8 cellular contexts compared by ENCODE assay signal in genomic region chr16:67483150-67483549, GRCh38. TPM values are rescaled to one million over a fixed set of nuclear protein-coding genes. Genes with fewer than 3 reads are reported as not detected.
A peak's percentile ranks its signal among the peaks of the same experiment; 100 is the strongest.
DNase-seq lines count a peak whose midpoint lies in the region; TF ChIP-seq lines count a peak whose summit lies in the region.

Gene AGRP, minus strand, starts transcription at chr16:67483547. Its CDS starts 149 bp downstream, at chr16:67483398.

- peaks cover 0 to 3% (median 0%) of the 10 kb centered on the region in 7 donors for H3K9me3 Mint-ChIP-seq in CD14-positive monocyte
- no peaks in the 10 kb centered on the region for H3K9me3 Mint-ChIP-seq in dendritic cell treated with granulocyte-macrophage colony-stimulating factor and Interleukin-4, amounts not matched to agents 40 ng/mL and 50 ng/mL, for 4 days

- peak within 1 kb of the TSS; percentile 97 for H3K9ac ChIP-seq in Loucy (ENCODE audit: low read depth, low read length, poor library complexity, severe bottlenecking)

- H3K4me1 ChIP-seq in Loucy (ENCODE audit: insufficient read depth, low read length, poor library complexity, severe bottlenecking) (peaks cover 22% of the 10 kb centered on the region), neuron (ENCODE audit: insufficient read depth, low read length) (peaks cover 18% of the 10 kb centered on the region)

- peaks cover 0 to 1% (median 0%) of the 10 kb centered on the region in 3 donors for H3K27me3 Mint-ChIP-seq in CD14-positive monocyte (ENCODE audit: low read depth in 3 of 3)
- no peaks in the 10 kb centered on the region for H3K27me3 Mint-ChIP-seq in dendritic cell treated with granulocyte-macrophage colony-stimulating factor and Interleukin-4, amounts not matched to agents 40 ng/mL and 50 ng/mL, for 4 days

- TF ChIP-seq CTCF in CD14-positive monocyte (IDR thresholded peaks at IDR 0.05) (no peak), Loucy (conservative IDR thresholded peaks at IDR 0.05; ENCODE audit: low read length) (no peak)

- no peaks in the 10 kb centered on the region for H3K9me2 ChIP-seq in Loucy (replicated peaks; ENCODE audit: low read depth, low read length)

- H3K27me3 ChIP-seq in Loucy (ENCODE audit: insufficient read depth, low read length, poor library complexity, severe bottlenecking) (no peaks in the 10 kb centered on the region), neuron (ENCODE audit: insufficient read depth, low read length) (no peaks in the 10 kb centered on the region)

- H3K4me2 ChIP-seq in Loucy (ENCODE audit: low read depth, low read length, poor library complexity, severe bottlenecking): peak within 1 kb of the TSS; percentile 88

- H3K4me3 Mint-ChIP-seq in CD14-positive monocyte: peak within 1 kb of the TSS; percentile 98
- peak within 1 kb of the TSS; percentile 100 for H3K4me3 Mint-ChIP-seq in dendritic cell treated with granulocyte-macrophage colony-stimulating factor and Interleukin-4, amounts not matched to agents 40 ng/mL and 50 ng/mL, for 4 days

- peak within 1 kb of the TSS; percentile 92 for H3K4me3 ChIP-seq in Loucy (ENCODE audit: low read length, poor library complexity, severe bottlenecking)
- H3K4me3 ChIP-seq in neuron (ENCODE audit: low read length): peak within 1 kb of the TSS; percentile 93

- H4K20me1 ChIP-seq in Loucy (ENCODE audit: insufficient read depth, low read length, poor library complexity, severe bottlenecking): peaks cover 3% of the 10 kb centered on the region

- H3K36me3 ChIP-seq in Loucy (ENCODE audit: insufficient read depth, low read length) (no peaks in the 10 kb centered on the region), neuron (ENCODE audit: insufficient read depth, low read length) (peaks cover 8% of the 10 kb centered on the region)

- intact Hi-C loops in CD14-positive monocyte (cut with micrococcal nuclease): loop anchor here (5.0 kb wide), 2 partner anchors 34 to 49 kb away; no protein-coding TSS in a partner anchor
- intact Hi-C loops in dendritic cell treated with granulocyte-macrophage colony-stimulating factor and Interleukin-4, amounts not matched to agents 40 ng/mL and 50 ng/mL, for 4 days (cut with micrococcal nuclease): loop anchor here (5.0 kb wide), 1 partner anchor 34 kb away; no protein-coding TSS in a partner anchor

- DNase-seq in CD14-positive monocyte (ENCODE audit: low spot score): no peak
- no peak for DNase-seq in UCSD-AML1 (lab: John Stamatoyannopoulos, UW; ENCODE audit: unreplicated experiment)
- no peak for DNase-seq in KBM-7
- DNase-seq in NCI-H187 (lab: John Stamatoyannopoulos, UW): no peak
- DNase-seq in NCI-H526 treated with DMSO at 0.1 percent for 48 hours (lab: John Stamatoyannopoulos, UW): no peak

- in situ Hi-C loops in KBM-7 (cut with MboI; ENCODE audit: low pct_unique_long_range_greater_than_20kb, low sequenced_read_pairs): no loop called here

- peak within 1 kb of the TSS; percentile 54 to 100 (median 97) for H3K27ac Mint-ChIP-seq in CD14-positive monocyte
- H3K27ac Mint-ChIP-seq in dendritic cell treated with granulocyte-macrophage colony-stimulating factor and Interleukin-4, amounts not matched to agents 40 ng/mL and 50 ng/mL, for 4 days: peak within 1 kb of the TSS; percentile 100

- H3K9me3 ChIP-seq in Loucy (ENCODE audit: insufficient read depth, low read depth, low read length) (no peaks in the 10 kb centered on the region), neuron (ENCODE audit: low read length) (no peaks in the 10 kb centered on the region)

- no peaks in the 10 kb centered on the region for H3F3A ChIP-seq in Loucy (ENCODE audit: low read depth)

- peaks cover 49% of the 10 kb centered on the region for H3K79me2 ChIP-seq in Loucy (ENCODE audit: insufficient read depth, low read length)

- peaks cover 20 to 31% of the 10 kb centered on the region in 2 donors for H3K36me3 Mint-ChIP-seq in CD14-positive monocyte
- H3K36me3 Mint-ChIP-seq in dendritic cell treated with granulocyte-macrophage colony-stimulating factor and Interleukin-4, amounts not matched to agents 40 ng/mL and 50 ng/mL, for 4 days (ENCODE audit: low read depth): peaks cover 46% of the 10 kb centered on the region

- H3K4me1 Mint-ChIP-seq in CD14-positive monocyte: peaks cover 78% of the 10 kb centered on the region
- peaks cover 75% of the 10 kb centered on the region for H3K4me1 Mint-ChIP-seq in dendritic cell treated with granulocyte-macrophage colony-stimulating factor and Interleukin-4, amounts not matched to agents 40 ng/mL and 50 ng/mL, for 4 days (ENCODE audit: low read depth)

- H2AFZ ChIP-seq in Loucy (ENCODE audit: low read length) (no peak within 1 kb of the TSS), neuron (ENCODE audit: low read depth, low read length) (no peak within 1 kb of the TSS)

RNA-seq across cellular contexts. Expression of gene AGRP, which starts in this region (rescaled TPM):
- under 1 TPM; 0.32 to 0.54 TPM for polyA plus RNA-seq in CD14-positive monocyte
